In genomic region chr15:89654847-89655805, GRCh38 we compare ENCODE assay signal across 8 cellular contexts. TPM values are rescaled to one million over a fixed set of nuclear protein-coding genes. Genes with fewer than 3 reads are reported as not detected.
A peak's percentile ranks its signal among the peaks of the same experiment; 100 is the strongest.
DNase-seq lines count a peak whose midpoint lies in the region; ATAC-seq and TF ChIP-seq lines count a peak whose summit lies in the region.

TSS of gene KIF7 (minus strand) at chr15:89655467. CDS start at chr15:89652930, 2,537 bp downstream.

- peaks cover 9 to 17% (median 12%) of the 10 kb centered on the region in 3 donors for H3K4me1 Mint-ChIP-seq in naive B cell

- H3K9me3 Mint-ChIP-seq in naive B cell = peaks cover 0 to 2% (median 0%) of the 10 kb centered on the region in 7 donors

- ATAC-seq in naive B cell (ENCODE audit: low read depth in 2 of 2) (peak in 1 of 2 donors; percentile 49), GM18868 (IDR thresholded peaks at IDR 0.05; ENCODE audit: unreplicated experiment) (no peak)

- H3K4me3 ChIP-seq in HEK293 (ENCODE audit: low read depth, low read length) = peak within 1 kb of the TSS; percentile 89

- peak within 1 kb of the TSS in 1 of 6 donors; percentile 44 for H3K27ac Mint-ChIP-seq in naive B cell

- POLR2A ChIA-PET in HEK293 (lab: Yijun Ruan, JAX) = interaction anchor here (0.6 kb wide), 2 partner anchors 15 to 123 kb away, joined by 3 to 7 read pairs; no protein-coding TSS in a partner anchor

- peak; percentile 20; the same call in 1 of the 2 replicates for TF ChIP-seq CTCF in HEK293 (tag by site-specific recombination; IDR thresholded peaks at IDR 0.05)

- H3K36me3 ChIP-seq in HEK293 (ENCODE audit: control insufficient read depth in 2 of 2, insufficient read depth in 1 of 2, low read length in 2 of 2) = peaks cover 7 to 23% of the 10 kb centered on the region in 2 experiments; a peak in 2 of 3 replicates

- CTCF ChIA-PET in HEK293 (lab: Yijun Ruan, JAX) = interaction anchor here (1.4 kb wide), 1 partner anchor 18 kb away, joined by 3 read pairs; no protein-coding TSS in a partner anchor

- peaks cover 0 to 4% of the 10 kb centered on the region in 2 donors for H3K36me3 Mint-ChIP-seq in naive B cell

- H3K4me3 Mint-ChIP-seq in naive B cell = peak within 1 kb of the TSS; percentile 62 to 87 (median 76)

- peaks cover 8% of the 10 kb centered on the region; the same call in 1 of the 2 replicates for H3K4me1 ChIP-seq in HEK293 (ENCODE audit: control insufficient read depth, insufficient read depth, low read length)

- peak; percentile 41 for DNase-seq in CMK (ENCODE audit: low read depth)
- DNase-seq in UCSD-AML1 (lab: John Stamatoyannopoulos, UW; ENCODE audit: unreplicated experiment) = peak; percentile 64
- DNase-seq in fibroblast of gingiva (ENCODE audit: low read depth) = peak; percentile 51
- no peak for DNase-seq in naive B cell
- DNase-seq in NCI-H446 (lab: John Stamatoyannopoulos, UW) = no peak
- DNase-seq in SHP77 treated with DMSO at 0.1 percent for 48 hours (lab: John Stamatoyannopoulos, UW) = no peak

- H3K9me3 ChIP-seq in HEK293 (ENCODE audit: control insufficient read depth, insufficient read depth, low read depth, low read length) = no peaks in the 10 kb centered on the region

- H3K27me3 Mint-ChIP-seq in naive B cell = peaks cover 42 to 70% (median 54%) of the 10 kb centered on the region in 3 donors

- peak within 1 kb of the TSS; percentile 86; the same call in 1 of the 2 replicates for H3K27ac ChIP-seq in HEK293 (ENCODE audit: extremely low read depth, low read depth, low read length)

TF ChIP-seq in HEK293, 187 proteins besides CTCF, POLR2A, EP300 and RAD21 (continues in another document):
- TF ChIP-seq ZNF324 (tag by site-specific recombination; IDR thresholded peaks at IDR 0.05) = peak; percentile 70; the same call in 1 of the 2 replicates
- 0 out of 2 replicates have a peak, but pooled peaks have one; percentile 8 for TF ChIP-seq PRDM10 (tag by site-specific recombination; IDR thresholded peaks at IDR 0.05)
- no peak for TF ChIP-seq ZNF571 (tag by site-specific recombination; IDR thresholded peaks at IDR 0.05)
- peak; percentile 51; the same call in 1 of the 2 replicates for TF ChIP-seq ZBTB17 (tag by site-specific recombination; IDR thresholded peaks at IDR 0.05)
- peak; percentile 35; the same call in 1 of the 2 replicates for TF ChIP-seq ZNF629 (tag by site-specific recombination; IDR thresholded peaks at IDR 0.05)
- TF ChIP-seq KLF1 (tag by site-specific recombination; IDR thresholded peaks at IDR 0.05) = peak; percentile 62
- TF ChIP-seq ZBTB7A (tag by site-specific recombination; IDR thresholded peaks at IDR 0.05; ENCODE audit: low read depth) = peak; percentile 70; the same call in 1 of the 2 replicates
- TF ChIP-seq PBX3 (CRISPR knock-in tag; IDR thresholded peaks at IDR 0.05) = 0 out of 2 replicates have a peak, but pooled peaks have one; percentile 37
- TF ChIP-seq ZNF561 (tag by site-specific recombination; IDR thresholded peaks at IDR 0.05; ENCODE audit: borderline replicate concordance) = peak; percentile 63; the same call in 1 of the 2 replicates
- TF ChIP-seq SP3 (tag by site-specific recombination; IDR thresholded peaks at IDR 0.05) = peak; percentile 60
- peak; percentile 88 for TF ChIP-seq ZNF335 (tag by site-specific recombination; conservative IDR thresholded peaks at IDR 0.05)
- TF ChIP-seq ZNF341 (tag by site-specific recombination; IDR thresholded peaks at IDR 0.05; ENCODE audit: low read depth) = peak; percentile 29; the same call in 1 of the 2 replicates
- TF ChIP-seq ZNF600 (tag by site-specific recombination; IDR thresholded peaks at IDR 0.05) = peak; percentile 63
- peak; percentile 30; the same call in 1 of the 2 replicates for TF ChIP-seq WT1 (tag by site-specific recombination; IDR thresholded peaks at IDR 0.05)
- peak; percentile 58 for TF ChIP-seq EGR2 (tag by site-specific recombination; IDR thresholded peaks at IDR 0.05; ENCODE audit: low read depth)
- TF ChIP-seq SP2 (tag by site-specific recombination; IDR thresholded peaks at IDR 0.05) = peak; percentile 23; the same call in 1 of the 2 replicates
- TF ChIP-seq PATZ1 (tag by site-specific recombination; IDR thresholded peaks at IDR 0.05) = peak; percentile 93
- TF ChIP-seq ZNF37A (tag by site-specific recombination; IDR thresholded peaks at IDR 0.05) = no peak
- 0 out of 2 replicates have a peak, but pooled peaks have one; percentile 50 for TF ChIP-seq ZSCAN30 (tag by site-specific recombination; IDR thresholded peaks at IDR 0.05)
- no peak for TF ChIP-seq ZNF433 (tag by site-specific recombination; IDR thresholded peaks at IDR 0.05; ENCODE audit: low read depth)
- TF ChIP-seq SP7 (tag by site-specific recombination; IDR thresholded peaks at IDR 0.05) = peak; percentile 65
- TF ChIP-seq ZNF2 (tag by site-specific recombination; IDR thresholded peaks at IDR 0.05) = peak; percentile 43; the same call in 1 of the 2 replicates
- peak; percentile 95 for TF ChIP-seq ZBTB26 (tag by site-specific recombination; optimal IDR thresholded peaks at IDR 0.05)

RNA-seq across cellular contexts. Expression of gene KIF7, which starts in this region (rescaled TPM):
- under 1 TPM in 1 of 6 donors, not detected in 5; 0.15 TPM for polyA plus RNA-seq in naive B cell (ENCODE audit: low read depth in 6 of 6)

Comparison
In these comparisons a context has a peak if more than half of its experiments do, and no peak if none do; other contexts are left out.
1. DNase-seq: peak in CMK (single experiment), UCSD-AML1 (single experiment) and fibroblast of gingiva (single experiment); none in naive B cell (single experiment), NCI-H446 (0 of 2) and SHP77 treated with DMSO at 0.1 percent for 48 hours (single experiment).